22 cellular contexts compared by ENCODE assay signal in the genomic region with DNA sequence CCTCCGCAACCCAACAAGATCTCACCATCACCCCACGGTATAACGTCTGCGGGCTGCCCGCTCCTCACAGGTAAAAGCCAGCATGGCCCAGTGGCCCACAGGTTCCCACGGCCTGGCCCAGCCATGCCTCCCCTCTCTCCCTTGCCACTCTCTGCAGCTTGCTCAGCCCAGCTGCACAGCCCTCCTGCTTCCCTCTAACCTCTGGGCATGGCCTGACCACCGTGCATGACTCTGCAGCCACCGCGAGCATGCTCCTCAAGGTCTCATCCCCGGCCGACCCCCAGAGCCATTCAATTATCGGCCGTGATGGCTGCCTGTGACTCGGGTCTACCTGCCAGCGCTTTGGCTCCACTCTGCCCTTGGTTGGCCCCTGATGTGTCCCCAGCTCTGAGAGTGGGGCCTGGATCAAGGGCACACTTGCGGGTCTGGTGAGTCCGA.
DNase-seq lines count a peak whose midpoint lies in the region; ATAC-seq, FAIRE-seq and TF ChIP-seq lines count a peak whose summit lies in the region.
"Had no signal": no experiment of that assay in that cellular context is flagged by ENCODE, and none has a peak within 500 bp of the region (broad histone marks: within the 10 kb centered on the region; RNA-seq: fewer than 3 reads in every experiment).

No MANE protein-coding gene starts in this region.

- FAIRE-seq in kidney (lab: Jason Lieb, UNC) = no peak
- no peak for FAIRE-seq in small intestine (lab: Jason Lieb, UNC)
- FAIRE-seq: A549, G401.6, H54, RCC 7860 had no signal

- H2AFZ ChIP-seq in neural progenitor cell (replicated peaks) = no peak overlapping the region

- no peak overlapping the region for H3K27ac ChIP-seq in kidney (ENCODE audit: low read depth in 2 of 2, low read length in 2 of 2)
- H3K27ac ChIP-seq in neural progenitor cell = no peak overlapping the region
- no peak overlapping the region for H3K27ac ChIP-seq in spleen
- H3K27ac ChIP-seq in upper lobe of left lung = no peak overlapping the region
- no peak overlapping the region for H3K27ac ChIP-seq in small intestine (ENCODE audit: low read depth in 1 of 2, low read length in 1 of 2)
- H3K27ac ChIP-seq: A549 had no signal

- no peak overlapping the region for H3K4me2 ChIP-seq in neural progenitor cell
- H3K4me2 ChIP-seq: A549, SK-N-SH had no signal

- H3K4me1 Mint-ChIP-seq in brain (peaks cover 78% of the 10 kb centered on the region), neural progenitor cell (peaks cover 23% of the 10 kb centered on the region)

- H3K27ac Mint-ChIP-seq in brain (peak overlapping the region in 4 of 5 experiments; percentile 24 to 97 (median 83)), neural progenitor cell (peak overlapping the region; percentile 62)
- H3K27ac Mint-ChIP-seq: CD8-positive, alpha-beta T cell had no signal

- TF ChIP-seq POLR2A in spleen (IDR thresholded peaks at IDR 0.05) = no peak
- TF ChIP-seq POLR2A in upper lobe of left lung (IDR thresholded peaks at IDR 0.05) = no peak

- H3K4me3 Mint-ChIP-seq in brain (no peak overlapping the region), neural progenitor cell (no peak overlapping the region)
- H3K4me3 Mint-ChIP-seq: CD8-positive, alpha-beta T cell had no signal

- intact Hi-C loops in kidney (cut with DNase I) (no loop called here), spleen (cut with DNase I; ENCODE audit: low total_unique reads) (no loop called here)

- peaks cover 15% of the 10 kb centered on the region for H4K20me1 ChIP-seq in neural progenitor cell (ENCODE audit: low read depth)

- no peaks in the 10 kb centered on the region for H3K79me2 ChIP-seq in neural progenitor cell (ENCODE audit: low read depth)

- no peak for TF ChIP-seq EP300 in upper lobe of left lung (IDR thresholded peaks at IDR 0.05)

- TF ChIP-seq CTCF in brain (conservative IDR thresholded peaks at IDR 0.05) (no peak), kidney (IDR thresholded peaks at IDR 0.05; ENCODE audit: borderline replicate concordance, extremely low read depth, insufficient read depth) (no peak), neural progenitor cell (IDR thresholded peaks at IDR 0.05) (no peak), spleen (IDR thresholded peaks at IDR 0.05 in 8 of 11, conservative IDR thresholded peaks at IDR 0.05 in 3 of 11) (no peak), upper lobe of left lung (IDR thresholded peaks at IDR 0.05) (no peak)

- H3K36me3 ChIP-seq in kidney (ENCODE audit: control insufficient read depth in 1 of 2, insufficient read depth in 2 of 2, low read length in 2 of 2) (no peaks in the 10 kb centered on the region), neural progenitor cell (no peaks in the 10 kb centered on the region), spleen (no peaks in the 10 kb centered on the region), upper lobe of left lung (no peaks in the 10 kb centered on the region), small intestine (ENCODE audit: control insufficient read depth in 2 of 2, insufficient read depth in 2 of 2, low read length in 2 of 2) (no peaks in the 10 kb centered on the region)

- H3K27me3 ChIP-seq in neural progenitor cell = no peaks in the 10 kb centered on the region
- peaks cover 0 to 22% (median 0%) of the 10 kb centered on the region in 7 donors for H3K27me3 ChIP-seq in spleen (replicated peaks in 1 of 7)
- H3K27me3 ChIP-seq in upper lobe of left lung = no peaks in the 10 kb centered on the region
- H3K27me3 ChIP-seq in small intestine (ENCODE audit: control insufficient read depth in 2 of 2, insufficient read depth in 2 of 2, low read length in 2 of 2) = no peaks in the 10 kb centered on the region

- H3K4me3 ChIP-seq in kidney (ENCODE audit: low read length in 2 of 2) = no peak overlapping the region
- no peak overlapping the region for H3K4me3 ChIP-seq in neural progenitor cell
- H3K4me3 ChIP-seq in spleen = no peak overlapping the region
- H3K4me3 ChIP-seq in upper lobe of left lung = no peak overlapping the region
- H3K4me3 ChIP-seq in small intestine (ENCODE audit: low read depth in 1 of 2, low read length in 2 of 2) = no peak overlapping the region
- H3K4me3 ChIP-seq: A549 had no signal

- H3K9me3 ChIP-seq in kidney (ENCODE audit: control insufficient read depth in 1 of 2, low read length in 2 of 2) = no peaks in the 10 kb centered on the region
- no peaks in the 10 kb centered on the region for H3K9me3 ChIP-seq in neural progenitor cell (ENCODE audit: low read depth)
- H3K9me3 ChIP-seq in spleen = no peaks in the 10 kb centered on the region
- H3K9me3 ChIP-seq in upper lobe of left lung = no peaks in the 10 kb centered on the region
- H3K9me3 ChIP-seq in small intestine (ENCODE audit: control insufficient read depth, low read depth) = no peaks in the 10 kb centered on the region
- H3K9me3 ChIP-seq: A549, Caco-2, SK-N-SH had no signal

- peak; percentile 50 for DNase-seq in kidney
- no peak for DNase-seq in neural progenitor cell (ENCODE audit: low spot score)
- peak; percentile 52 for DNase-seq in spleen
- DNase-seq in upper lobe of left lung = no peak
- DNase-seq in small intestine = no peak
- DNase-seq: Caco-2; CD8-positive, alpha-beta T cell; KBM-7; MV-4-11; NCI-H1105; NCI-H1436 treated with DMSO at 0.1 percent for 48 hours; NCI-H187 treated with DMSO at 0.1 percent for 48 hours; NCI-H446; NCI-H524 treated with DMSO at 0.1 percent for 48 hours; NCI-H774 had no signal

- H3K9ac ChIP-seq in kidney (ENCODE audit: low read length in 2 of 2) (no peak overlapping the region), neural progenitor cell (no peak overlapping the region)
- H3K9ac ChIP-seq: SK-N-SH had no signal

- WGBS in spleen, 5 donors = 87 to 89% (median 88%) methylated on average over 17 of the region's 17 CpGs
- WGBS in upper lobe of left lung, 2 donors = 82 to 87% methylated on average over 7 to 17 of the region's 17 CpGs
- 90 to 96% (median 96%) methylated on average over 17 of the region's 17 CpGs for WGBS in small intestine, 3 donors

- no peaks in the 10 kb centered on the region for H3F3A ChIP-seq in neural progenitor cell (ENCODE audit: low read depth)

- peaks cover 5% of the 10 kb centered on the region for H3K27me3 Mint-ChIP-seq in brain
- no peaks in the 10 kb centered on the region for H3K27me3 Mint-ChIP-seq in neural progenitor cell (ENCODE audit: insufficient read depth, low read depth)

- no peak for ATAC-seq in upper lobe of left lung (ENCODE audit: low FRiP score in 2 of 2)
- no peak for ATAC-seq in HG02571 (IDR thresholded peaks at IDR 0.05; ENCODE audit: unreplicated experiment)
- ATAC-seq: CD8-positive, alpha-beta T cell had no signal

- H3K36me3 Mint-ChIP-seq in brain (peaks cover 7% of the 10 kb centered on the region), neural progenitor cell (no peaks in the 10 kb centered on the region)
- H3K36me3 Mint-ChIP-seq: CD8-positive, alpha-beta T cell had no signal

- peaks cover 0 to 3% (median 3%) of the 10 kb centered on the region in 5 experiments for H3K9me3 Mint-ChIP-seq in brain
- H3K9me3 Mint-ChIP-seq in neural progenitor cell = no peaks in the 10 kb centered on the region
- H3K9me3 Mint-ChIP-seq: CD8-positive, alpha-beta T cell had no signal

- H3K4me1 ChIP-seq in kidney (ENCODE audit: control insufficient read depth in 1 of 2, insufficient read depth in 1 of 2, low read depth in 1 of 2, low read length in 2 of 2) (no peaks in the 10 kb centered on the region), neural progenitor cell (no peaks in the 10 kb centered on the region), spleen (no peaks in the 10 kb centered on the region), upper lobe of left lung (no peaks in the 10 kb centered on the region), small intestine (ENCODE audit: control insufficient read depth in 2 of 2, insufficient read depth in 1 of 2, low read depth in 1 of 2, low read length in 1 of 2) (no peaks in the 10 kb centered on the region)
- H3K4me1 ChIP-seq: A549, Caco-2 had no signal

Comparison
In these comparisons a context has a peak if more than half of its experiments do, and no peak if none do; other contexts are left out.
1. DNase-seq: peak in kidney (single experiment) and spleen (single experiment); none in neural progenitor cell (single experiment), upper lobe of left lung (0 of 2) and small intestine (single experiment).